Comparison of ENCODE assay signal across 25 cellular contexts in the genomic region with DNA sequence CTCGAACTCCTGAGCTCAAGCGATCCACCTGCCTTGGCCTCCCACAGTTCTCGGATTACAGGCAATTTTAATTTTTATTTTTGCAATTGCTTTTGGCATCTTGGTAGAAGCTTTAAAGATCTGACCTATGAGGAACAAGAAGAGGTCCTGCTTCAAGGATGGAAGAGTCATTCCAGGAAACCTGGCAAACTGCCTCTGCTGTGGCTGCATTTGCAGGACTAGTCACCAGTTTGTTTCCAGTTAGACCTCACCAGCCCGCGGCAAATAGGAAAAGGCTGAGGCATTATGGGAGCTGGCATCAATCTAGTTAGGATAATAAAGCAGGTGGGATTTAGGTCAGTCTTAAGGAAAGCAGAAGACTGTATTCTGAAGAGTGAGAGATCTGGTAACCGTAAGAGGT. TPM values are rescaled to one million over a fixed set of nuclear protein-coding genes. Genes with fewer than 3 reads are reported as not detected.
A peak's percentile ranks its signal among the peaks of the same experiment; 100 is the strongest.
DNase-seq lines count a peak whose midpoint lies in the region; ATAC-seq, FAIRE-seq and TF ChIP-seq lines count a peak whose summit lies in the region.
"Had no signal": no experiment of that assay in that cellular context is flagged by ENCODE, and none has a peak within 500 bp of the region (broad histone marks: within the 10 kb centered on the region; RNA-seq: fewer than 3 reads in every experiment).

No MANE protein-coding gene starts in this region.

- H3K4me3 Mint-ChIP-seq in activated naive CD4-positive, alpha-beta T cell treated with anti-CD3 and anti-CD28 coated beads, Interleukin-2, amount 50 U/mL, for 24 hours, result no peak overlapping the region
- no peak overlapping the region; a peak in 1 of 5 replicates for H3K4me3 Mint-ChIP-seq in H9
- H3K4me3 Mint-ChIP-seq: activated CD8-positive, alpha-beta T cell treated with anti-CD3 and anti-CD28 coated beads, Interleukin-2, amount 10 ng/mL, durations not matched to agents 7 days and 5 days; activated T-cell treated with anti-CD3 and anti-CD28 coated beads, Interleukin-2, amount 50 U/mL, for 4 hours; CD4-positive, alpha-beta memory T cell; dendritic cell treated with granulocyte-macrophage colony-stimulating factor and Interleukin-4, amounts not matched to agents 40 ng/mL and 50 ng/mL, for 4 days; GM23338; T-helper 2 cell treated with Interferon-gamma antibody and Interleukin-4, amounts not matched to agents 5 μg/mL and 100 μg/mL, for 36 hours had no signal

- H2AFZ ChIP-seq in endothelial cell of umbilical vein (ENCODE audit: low read depth, low read length) (no peak overlapping the region), H9 (ENCODE audit: low read length) (no peak overlapping the region)
- H2AFZ ChIP-seq: GM23338 had no signal

- H3K36me3 ChIP-seq in MG63 (no peaks in the 10 kb centered on the region), endothelial cell of umbilical vein (ENCODE audit: control insufficient read depth in 2 of 2, extremely low read depth in 1 of 2, insufficient read depth in 2 of 2, low read length in 2 of 2) (no peaks in the 10 kb centered on the region)
- H3K36me3 ChIP-seq: brain microvascular endothelial cell, uterus had no signal

- no peaks in the 10 kb centered on the region for H4K20me1 ChIP-seq in endothelial cell of umbilical vein (replicated peaks; ENCODE audit: control insufficient read depth, extremely low read depth, insufficient read depth, low read length)
- no peaks in the 10 kb centered on the region for H4K20me1 ChIP-seq in H9 (ENCODE audit: control insufficient read depth, insufficient read depth, insufficient read length)

- no TSS peak for BruUV-seq in endothelial cell of umbilical vein (replicated peaks; lab: Mats Ljungman, UMichigan)

- no peak overlapping the region for H4K91ac ChIP-seq in H9 (ENCODE audit: insufficient read length, low read depth, low read length)

- H3K4me3 ChIP-seq in MG63, result no peak overlapping the region
- H3K4me3 ChIP-seq in endothelial cell of umbilical vein (replicated peaks in 1 of 3; ENCODE audit: insufficient read depth in 1 of 3, low read depth in 1 of 3, low read length in 3 of 3), result no peak overlapping the region
- H3K4me3 ChIP-seq: GM23338, SK-N-MC, uterus had no signal

- H2BK120ac ChIP-seq in H9 (ENCODE audit: low read depth, low read length, poor library complexity, severe bottlenecking), result no peak overlapping the region

- H2BK12ac ChIP-seq in H9 (ENCODE audit: insufficient read length, low read depth, low read length), result no peak overlapping the region

- no peak for TF ChIP-seq POLR2A in endothelial cell of umbilical vein (IDR thresholded peaks at IDR 0.05; ENCODE audit: low read depth, low read length)

- ATAC-seq in activated naive CD4-positive, alpha-beta T cell treated with anti-CD3 and anti-CD28 coated beads, Interleukin-2, amount 50 U/mL, for 72 hours, result no peak
- ATAC-seq: activated CD8-positive, alpha-beta T cell treated with anti-CD3 and anti-CD28 coated beads, Interleukin-2, amount 10 ng/mL, durations not matched to agents 7 days and 5 days; activated T-cell treated with anti-CD3 and anti-CD28 coated beads, Interleukin-2, amount 50 U/mL, for 4 hours; GM23338; HepG2 had no signal

- no peak overlapping the region for H3K27ac ChIP-seq in endothelial cell of umbilical vein (ENCODE audit: insufficient read depth, low read depth, low read length)
- no peak overlapping the region for H3K27ac ChIP-seq in H9 (ENCODE audit: insufficient read length, low read depth, low read length)
- H3K27ac ChIP-seq: brain microvascular endothelial cell, SK-N-MC had no signal

- CTCF ChIA-PET in endothelial cell of umbilical vein (lab: Charles Lee), result no interaction called here

- H2BK20ac ChIP-seq in H9 (ENCODE audit: low read depth, low read length, poor library complexity, severe bottlenecking), result no peak overlapping the region

- DNase-seq in activated naive CD4-positive, alpha-beta T cell treated with anti-CD3 and anti-CD28 coated beads, Interleukin-2, amount 50 U/mL, for 72 hours (ENCODE audit: low spot score in 2 of 2), result no peak
- DNase-seq in MG63 (peak; percentile 73), endothelial cell of umbilical vein (ENCODE audit: low read depth, low spot score) (no peak), stromal cell of bone marrow (ENCODE audit: low read depth) (peak; percentile 59), globus pallidus (ENCODE audit: low spot score) (no peak), H9 (no peak)
- no peak for DNase-seq in activated T-cell treated with anti-CD3 and anti-CD28 coated beads, Interleukin-2, amount 50 U/mL, for 1 hour
- DNase-seq: activated CD4-positive, CD25-positive, alpha-beta regulatory T cell; activated CD8-positive, alpha-beta T cell treated with anti-CD3 and anti-CD28 coated beads, Interleukin-2, amount 10 ng/mL, durations not matched to agents 7 days and 5 days; activated naive CD4-positive, alpha-beta T cell treated with anti-CD3 and anti-CD28 coated beads, Interleukin-2, amount 50 U/mL, for 16 hours; activated T-cell treated with anti-CD3 and anti-CD28 coated beads, Interleukin-2, amount 50 U/mL, for 4 hours; brain microvascular endothelial cell; CD4-positive, alpha-beta memory T cell; EL; MM.1S; NCI-H146; NCI-H345; stimulated activated CD4-positive, alpha-beta T cell treated with anti-CD3 and anti-CD28 coated beads, Interleukin-4, amount 100 ng/mL, for 4 hours had no signal

- peaks cover 6% of the 10 kb centered on the region for H3K4me1 Mint-ChIP-seq in activated naive CD4-positive, alpha-beta T cell treated with anti-CD3 and anti-CD28 coated beads, Interleukin-2, amount 50 U/mL, for 24 hours
- H3K4me1 Mint-ChIP-seq in H9, result peaks cover 18 to 27% of the 10 kb centered on the region in 2 experiments

- no peaks in the 10 kb centered on the region for H3K27me3 ChIP-seq in MG63
- H3K27me3 ChIP-seq in endothelial cell of umbilical vein (ENCODE audit: control insufficient read depth in 2 of 2, insufficient read depth in 2 of 2, low read length in 2 of 2), result no peaks in the 10 kb centered on the region
- no peaks in the 10 kb centered on the region for H3K27me3 ChIP-seq in H9 (ENCODE audit: insufficient read depth, low read length)
- H3K27me3 ChIP-seq: brain microvascular endothelial cell, uterus had no signal

- H3K27me3 Mint-ChIP-seq in activated naive CD4-positive, alpha-beta T cell treated with anti-CD3 and anti-CD28 coated beads, Interleukin-2, amount 50 U/mL, for 24 hours, result no peaks in the 10 kb centered on the region
- H3K27me3 Mint-ChIP-seq in H9 (ENCODE audit: low read depth), result peaks cover 7% of the 10 kb centered on the region
- H3K27me3 Mint-ChIP-seq: CD4-positive, alpha-beta memory T cell had no signal

- H3K27ac Mint-ChIP-seq in activated naive CD4-positive, alpha-beta T cell treated with anti-CD3 and anti-CD28 coated beads, Interleukin-2, amount 50 U/mL, for 24 hours, result peak overlapping the region; percentile 30
- no peak overlapping the region for H3K27ac Mint-ChIP-seq in activated naive CD4-positive, alpha-beta T cell treated with anti-CD3 and anti-CD28 coated beads, Interleukin-2, amount 50 U/mL, for 72 hours
- no peak overlapping the region for H3K27ac Mint-ChIP-seq in H9
- H3K27ac Mint-ChIP-seq: activated CD8-positive, alpha-beta T cell treated with anti-CD3 and anti-CD28 coated beads, Interleukin-2, amount 10 ng/mL, durations not matched to agents 7 days and 5 days; CD4-positive, alpha-beta memory T cell; dendritic cell treated with granulocyte-macrophage colony-stimulating factor and Interleukin-4, amounts not matched to agents 40 ng/mL and 50 ng/mL, for 4 days; GM23338; T-helper 2 cell treated with Interferon-gamma antibody and Interleukin-4, amounts not matched to agents 5 μg/mL and 100 μg/mL, for 36 hours had no signal

- no peak overlapping the region for H2BK15ac ChIP-seq in H9 (ENCODE audit: low read depth, low read length)

- H3T11ph ChIP-seq in H9 (ENCODE audit: low read length), result no peak overlapping the region

- no peak overlapping the region for H3K4ac ChIP-seq in H9 (ENCODE audit: low read depth, low read length)

- H3K9me3 Mint-ChIP-seq in activated naive CD4-positive, alpha-beta T cell treated with anti-CD3 and anti-CD28 coated beads, Interleukin-2, amount 50 U/mL, for 24 hours, result no peaks in the 10 kb centered on the region
- H3K9me3 Mint-ChIP-seq in activated naive CD4-positive, alpha-beta T cell treated with anti-CD3 and anti-CD28 coated beads, Interleukin-2, amount 50 U/mL, for 72 hours, result no peaks in the 10 kb centered on the region
- H3K9me3 Mint-ChIP-seq in H9, result peaks cover 51 to 61% of the 10 kb centered on the region in 2 experiments
- H3K9me3 Mint-ChIP-seq: activated T-cell treated with anti-CD3 and anti-CD28 coated beads, Interleukin-2, amount 50 U/mL, for 4 hours; CD4-positive, alpha-beta memory T cell; dendritic cell treated with granulocyte-macrophage colony-stimulating factor and Interleukin-4, amounts not matched to agents 40 ng/mL and 50 ng/mL, for 4 days; GM23338; T-helper 2 cell treated with Interferon-gamma antibody and Interleukin-4, amounts not matched to agents 5 μg/mL and 100 μg/mL, for 36 hours had no signal

- POLR2A ChIA-PET in endothelial cell of umbilical vein (lab: Charles Lee), result no interaction called here

- H3K23me2 ChIP-seq in H9 (ENCODE audit: insufficient read length, low read depth, low read length, poor library complexity, severe bottlenecking), result no peaks in the 10 kb centered on the region

- no peaks in the 10 kb centered on the region for H3K36me3 Mint-ChIP-seq in activated naive CD4-positive, alpha-beta T cell treated with anti-CD3 and anti-CD28 coated beads, Interleukin-2, amount 50 U/mL, for 24 hours
- H3K36me3 Mint-ChIP-seq in activated naive CD4-positive, alpha-beta T cell treated with anti-CD3 and anti-CD28 coated beads, Interleukin-2, amount 50 U/mL, for 72 hours, result no peaks in the 10 kb centered on the region
- H3K36me3 Mint-ChIP-seq in H9 (ENCODE audit: insufficient read depth in 1 of 3, low read depth in 3 of 3), result peaks cover 0 to 3% (median 1%) of the 10 kb centered on the region in 3 experiments; a peak in 2 of 7 replicates
- H3K36me3 Mint-ChIP-seq: CD4-positive, alpha-beta memory T cell had no signal

- H2BK5ac ChIP-seq in H9 (ENCODE audit: insufficient read length, low read length), result no peak overlapping the region

- H3K9me3 ChIP-seq in MG63 (no peaks in the 10 kb centered on the region), endothelial cell of umbilical vein (replicated peaks; ENCODE audit: control insufficient read depth, insufficient read depth, low read length) (no peaks in the 10 kb centered on the region), H9 (ENCODE audit: control insufficient read depth, low read depth, low read length) (peaks cover 23% of the 10 kb centered on the region)
- H3K9me3 ChIP-seq: uterus had no signal

- H3K4me2 ChIP-seq in endothelial cell of umbilical vein (ENCODE audit: insufficient read depth, low read length), result no peak overlapping the region
- H3K4me2 ChIP-seq in H9 (ENCODE audit: insufficient read depth, insufficient read length, low read length), result no peak overlapping the region
- H3K4me2 ChIP-seq: GM23338 had no signal

- H3K14ac ChIP-seq in H9 (ENCODE audit: insufficient read depth, low read length), result no peak overlapping the region

- dilution Hi-C loops in endothelial cell of umbilical vein (cut with MboI; ENCODE audit: extremely low pct_ligation_motif_present, low sequenced_read_pairs), result no loop called here

- H3K56ac ChIP-seq in H9 (ENCODE audit: insufficient read length, low read depth, low read length), result no peak overlapping the region

- FAIRE-seq in endothelial cell of umbilical vein (lab: Jason Lieb, UNC), result peak; percentile 81
- FAIRE-seq: HepG2 had no signal

- H3K18ac ChIP-seq in H9 (ENCODE audit: insufficient read length, low read depth, low read length), result no peak overlapping the region

- intact Hi-C loops in endothelial cell of umbilical vein (cut with micrococcal nuclease), result no loop called here

- TF ChIP-seq CTCF in endothelial cell of umbilical vein (IDR thresholded peaks at IDR 0.05; ENCODE audit: extremely low read depth in 1 of 2, insufficient read depth in 1 of 2, low read depth in 1 of 2, low read length in 2 of 2) (no peak), H9 (conservative IDR thresholded peaks at IDR 0.05) (no peak)

- H3K79me1 ChIP-seq in H9 (ENCODE audit: insufficient read depth, low read depth, low read length, poor library complexity, severe bottlenecking), result no peaks in the 10 kb centered on the region

- H3K23ac ChIP-seq in H9 (ENCODE audit: insufficient read length, low read depth, low read length), result no peak overlapping the region

- WGBS in H9 (ENCODE audit: extremely low coverage, insufficient read length, low lambda C conversion rate), result no CpG with 5 or more reads among the region's 6 CpGs

- H3K9ac ChIP-seq in endothelial cell of umbilical vein (replicated peaks; ENCODE audit: extremely low read depth, insufficient read depth, low read length) (no peak overlapping the region), H9 (ENCODE audit: extremely low read depth, insufficient read length, low read length) (no peak overlapping the region)

- H4K8ac ChIP-seq in H9 (replicated peaks; ENCODE audit: insufficient read length, low read depth, low read length), result no peak overlapping the region

- H3K79me2 ChIP-seq in endothelial cell of umbilical vein (ENCODE audit: control insufficient read depth, insufficient read depth, low read length), result no peaks in the 10 kb centered on the region
- no peaks in the 10 kb centered on the region for H3K79me2 ChIP-seq in H9 (ENCODE audit: insufficient read depth, low read length)

- no peak overlapping the region for H4K5ac ChIP-seq in H9 (ENCODE audit: insufficient read length, low read depth, low read length)

- H3K9me1 ChIP-seq in endothelial cell of umbilical vein (replicated peaks; ENCODE audit: control insufficient read depth, extremely low read depth, insufficient read depth, low read length), result no peaks in the 10 kb centered on the region

- no peak overlapping the region for H2AK5ac ChIP-seq in H9 (ENCODE audit: insufficient read length, low read length)

- H3K4me1 ChIP-seq in endothelial cell of umbilical vein (ENCODE audit: control insufficient read depth, extremely low read depth, insufficient read depth, low read length) (peaks cover 7% of the 10 kb centered on the region), H9 (ENCODE audit: insufficient read depth, low read length) (no peaks in the 10 kb centered on the region)

RNA-seq across cellular contexts. Expression of a gene that starts 51.9 kb away (rescaled TPM):
- total RNA-seq in activated naive CD4-positive, alpha-beta T cell treated with anti-CD3 and anti-CD28 coated beads, Interleukin-2, amount 50 U/mL, for 72 hours, result 10 to 100 TPM; 42.1 to 53.6 TPM
- total RNA-seq in MG63 (2014; rRNA removed; shearing (Covaris generic); ENCODE audit: low replicate concordance), result 47.6 and 51.8 TPM in 2 replicates
- total RNA-seq in endothelial cell of umbilical vein (34.2 and 39.6 TPM in 2 replicates), H9 (2021) (72.1 and 72.9 TPM in 2 replicates)
- 19.5 and 22.9 TPM in 2 replicates for polyA plus RNA-seq in endothelial cell of umbilical vein
- polyA plus RNA-seq in endothelial cell of umbilical vein (2011; cell fraction: cytosol; rRNA removed), result 28.5 and 33.6 TPM in 2 replicates
- 52.6 and 62.8 TPM in 2 replicates for polyA plus RNA-seq in endothelial cell of umbilical vein (2011; cell fraction: nucleus; rRNA removed)
- polyA plus RNA-seq in endothelial cell of umbilical vein (2012), result 33.5 and 36.1 TPM in 2 replicates
- polyA minus RNA-seq in endothelial cell of umbilical vein, result 25.5 and 31.6 TPM in 2 replicates
- polyA minus RNA-seq in endothelial cell of umbilical vein (2011; cell fraction: cytosol; rRNA and poly(A)+ RNA removed), result 29.3 TPM
- polyA minus RNA-seq in endothelial cell of umbilical vein (2011; cell fraction: nucleus; rRNA and poly(A)+ RNA removed), result 12.9 and 13.8 TPM in 2 replicates

Comparison
In these comparisons a context has a peak if more than half of its experiments do, and no peak if none do; other contexts are left out.
1. DNase-seq: peak in MG63 (single experiment) and stromal cell of bone marrow (single experiment); none in activated naive CD4-positive, alpha-beta T cell treated with anti-CD3 and anti-CD28 coated beads, Interleukin-2, amount 50 U/mL, for 72 hours (0 of 2), endothelial cell of umbilical vein (single experiment), activated T-cell treated with anti-CD3 and anti-CD28 coated beads, Interleukin-2, amount 50 U/mL, for 1 hour (single experiment), globus pallidus (single experiment) and H9 (single experiment).